Comparison of ENCODE assay signal across 8 cellular contexts in the genomic region with DNA sequence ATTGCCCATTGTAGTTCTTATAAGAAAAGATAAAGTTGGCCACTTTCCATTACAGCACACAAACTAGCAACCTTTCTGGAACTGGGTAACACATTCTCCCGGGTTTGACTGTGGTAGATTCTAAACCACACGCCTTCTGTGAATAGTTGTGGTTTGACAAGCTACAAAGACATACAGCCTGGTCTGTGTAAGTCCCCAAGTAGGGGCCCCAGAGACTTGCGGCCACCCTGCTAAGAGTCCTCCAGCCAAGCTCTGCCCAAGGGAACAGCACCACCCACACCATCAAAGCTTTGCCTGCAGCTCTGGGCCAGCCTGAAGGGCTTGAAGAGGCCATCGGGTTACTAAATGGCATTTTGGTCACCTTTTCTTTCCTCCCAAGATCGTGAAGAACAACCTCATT.
DNase-seq lines count a peak whose midpoint lies in the region; ATAC-seq, FAIRE-seq and TF ChIP-seq lines count a peak whose summit lies in the region.

No MANE protein-coding gene starts in this region.

- FAIRE-seq in D721Med (lab: Jason Lieb, UNC), result no peak

- H3K9me3 Mint-ChIP-seq in activated T-cell treated with anti-CD3 and anti-CD28 coated beads, Interleukin-2, amount 50 U/mL, for 4 hours, result no peaks in the 10 kb centered on the region

- H3K36me3 Mint-ChIP-seq in activated T-cell treated with anti-CD3 and anti-CD28 coated beads, Interleukin-2, amount 50 U/mL, for 4 hours (ENCODE audit: insufficient read depth), result no peaks in the 10 kb centered on the region

- peak; percentile 74 for DNase-seq in DND-41
- DNase-seq in activated T-cell treated with anti-CD3 and anti-CD28 coated beads, Interleukin-2, amount 50 U/mL, for 4 hours, result no peak
- DNase-seq in stimulated activated CD8-positive, alpha-beta memory T cell treated with anti-CD3 and anti-CD28 coated beads, Interleukin-4, amount 100 ng/mL, for 48 hours, result peak; percentile 57
- no peak for DNase-seq in hepatocyte (ENCODE audit: low spot score)
- no peak for DNase-seq in D721Med (ENCODE audit: insufficient read length, low spot score)
- DNase-seq in MG63, result no peak

- peak overlapping the region; percentile 64 for H3K4me2 ChIP-seq in DND-41 (ENCODE audit: insufficient read depth, low read length)
- no peak overlapping the region for H3K4me2 ChIP-seq in hepatocyte

- no peak overlapping the region for H2AFZ ChIP-seq in DND-41 (ENCODE audit: low read depth, low read length)
- no peak overlapping the region for H2AFZ ChIP-seq in hepatocyte

- ATAC-seq in DND-41 (ENCODE audit: insufficient read depth, low read depth), result peak; percentile 94
- ATAC-seq in GM19372 (IDR thresholded peaks at IDR 0.05; ENCODE audit: low read depth, unreplicated experiment), result peak; percentile 86
- peak; percentile 94 for ATAC-seq in HG03354 (IDR thresholded peaks at IDR 0.05; ENCODE audit: poor library complexity, severe bottlenecking, unreplicated experiment)
- ATAC-seq in activated T-cell treated with anti-CD3 and anti-CD28 coated beads, Interleukin-2, amount 50 U/mL, for 4 hours, result peak; percentile 86 to 89

- no peaks in the 10 kb centered on the region for H3K9me2 ChIP-seq in hepatocyte (replicated peaks; ENCODE audit: insufficient read depth)

- H3K27me3 ChIP-seq in DND-41 (ENCODE audit: insufficient read depth, low read length, poor library complexity), result no peaks in the 10 kb centered on the region
- no peaks in the 10 kb centered on the region for H3K27me3 ChIP-seq in hepatocyte
- H3K27me3 ChIP-seq in MG63, result no peaks in the 10 kb centered on the region

- H3K4me1 ChIP-seq in DND-41 (ENCODE audit: insufficient read depth, low read length) (peaks cover 34% of the 10 kb centered on the region), hepatocyte (ENCODE audit: insufficient read depth) (no peaks in the 10 kb centered on the region)

- peaks cover 19% of the 10 kb centered on the region for H3K4me1 Mint-ChIP-seq in activated T-cell treated with anti-CD3 and anti-CD28 coated beads, Interleukin-2, amount 50 U/mL, for 4 hours (ENCODE audit: low read depth)

- TF ChIP-seq CTCF in DND-41 (IDR thresholded peaks at IDR 0.05; ENCODE audit: borderline replicate concordance, extremely low read depth, low read length, poor library complexity, severe bottlenecking) (no peak), hepatocyte (IDR thresholded peaks at IDR 0.05; ENCODE audit: poor library complexity) (no peak), D721Med (IDR thresholded peaks at IDR 0.05; ENCODE audit: insufficient read depth, missing control alignments) (no peak)

- H3K79me2 ChIP-seq in DND-41 (ENCODE audit: insufficient read depth, low read length), result no peaks in the 10 kb centered on the region
- peaks cover 9% of the 10 kb centered on the region for H3K79me2 ChIP-seq in hepatocyte

- H3K27ac ChIP-seq in DND-41 (ENCODE audit: low read length) (peak overlapping the region; percentile 67), hepatocyte (no peak overlapping the region)

- H3K9me3 ChIP-seq in DND-41 (ENCODE audit: insufficient read depth, low read length, severe bottlenecking), result no peaks in the 10 kb centered on the region
- H3K9me3 ChIP-seq in hepatocyte (ENCODE audit: low read depth), result no peaks in the 10 kb centered on the region
- no peaks in the 10 kb centered on the region for H3K9me3 ChIP-seq in MG63

- peaks cover 3% of the 10 kb centered on the region for H3K27me3 Mint-ChIP-seq in activated T-cell treated with anti-CD3 and anti-CD28 coated beads, Interleukin-2, amount 50 U/mL, for 4 hours (ENCODE audit: low read depth)

- WGBS in hepatocyte (ENCODE audit: low lambda C conversion rate, missing lambda C conversion rate), result 82% methylated on average over 5 of the region's 5 CpGs

- H4K20me1 ChIP-seq in DND-41 (ENCODE audit: insufficient read depth, low read length), result peaks cover 8% of the 10 kb centered on the region; the same call in 1 of the 2 replicates
- no peaks in the 10 kb centered on the region for H4K20me1 ChIP-seq in hepatocyte (ENCODE audit: insufficient read depth, poor library complexity, severe bottlenecking)

- no peak overlapping the region for H3K9ac ChIP-seq in DND-41 (ENCODE audit: low read depth, low read length)

- H3K36me3 ChIP-seq in DND-41 (ENCODE audit: insufficient read depth, low read length), result no peaks in the 10 kb centered on the region
- H3K36me3 ChIP-seq in hepatocyte (replicated peaks; ENCODE audit: insufficient read depth, low read depth), result no peaks in the 10 kb centered on the region
- H3K36me3 ChIP-seq in MG63, result no peaks in the 10 kb centered on the region

- no peak overlapping the region for H3K4me3 Mint-ChIP-seq in activated T-cell treated with anti-CD3 and anti-CD28 coated beads, Interleukin-2, amount 50 U/mL, for 4 hours

- H3K4me3 ChIP-seq in DND-41 (ENCODE audit: low read depth in 1 of 2, low read length in 2 of 2), result 0 out of 4 replicates have a peak overlapping the region, but pooled peaks of 1 of the 2 experiments have one; percentile 4
- H3K4me3 ChIP-seq in hepatocyte, result no peak overlapping the region
- no peak overlapping the region for H3K4me3 ChIP-seq in MG63

Comparison
In these comparisons a context has a peak if more than half of its experiments do, and no peak if none do; other contexts are left out.
1. DNase-seq: peak in DND-41 (single experiment) and stimulated activated CD8-positive, alpha-beta memory T cell treated with anti-CD3 and anti-CD28 coated beads, Interleukin-4, amount 100 ng/mL, for 48 hours (single experiment); none in activated T-cell treated with anti-CD3 and anti-CD28 coated beads, Interleukin-2, amount 50 U/mL, for 4 hours (single experiment), hepatocyte (single experiment), D721Med (single experiment) and MG63 (single experiment).
2. Peak in every context shown above with its lines, with median percentiles within 50 percentile points of each other: ATAC-seq.